1 cellular context compared by ENCODE assay signal in genomic region chr1:110216844-110217444, GRCh38.
TF ChIP-seq lines count a peak whose summit lies in the region.

No MANE protein-coding gene starts in this region.

TF ChIP-seq in HEK293, 187 proteins besides CTCF, POLR2A, EP300 and RAD21 (continued from another document):
- TF ChIP-seq ZNF558 (tag by site-specific recombination; IDR thresholded peaks at IDR 0.05): no peak
- TF ChIP-seq ZFHX2 (tag by site-specific recombination; conservative IDR thresholded peaks at IDR 0.05): peak; percentile 84
- TF ChIP-seq EGR2 (tag by site-specific recombination; IDR thresholded peaks at IDR 0.05; ENCODE audit: low read depth): peak; percentile 83
- no peak for TF ChIP-seq ZNF132 (tag by site-specific recombination; IDR thresholded peaks at IDR 0.05; ENCODE audit: borderline replicate concordance)
- no peak for TF ChIP-seq ZNF324 (tag by site-specific recombination; IDR thresholded peaks at IDR 0.05)
- no peak for TF ChIP-seq ZIC2 (tag by site-specific recombination; IDR thresholded peaks at IDR 0.05)
- no peak for TF ChIP-seq ZNF214 (tag by site-specific recombination; IDR thresholded peaks at IDR 0.05; ENCODE audit: borderline replicate concordance)
- TF ChIP-seq RBAK (tag by site-specific recombination; IDR thresholded peaks at IDR 0.05): no peak
- TF ChIP-seq, protein P1, sequence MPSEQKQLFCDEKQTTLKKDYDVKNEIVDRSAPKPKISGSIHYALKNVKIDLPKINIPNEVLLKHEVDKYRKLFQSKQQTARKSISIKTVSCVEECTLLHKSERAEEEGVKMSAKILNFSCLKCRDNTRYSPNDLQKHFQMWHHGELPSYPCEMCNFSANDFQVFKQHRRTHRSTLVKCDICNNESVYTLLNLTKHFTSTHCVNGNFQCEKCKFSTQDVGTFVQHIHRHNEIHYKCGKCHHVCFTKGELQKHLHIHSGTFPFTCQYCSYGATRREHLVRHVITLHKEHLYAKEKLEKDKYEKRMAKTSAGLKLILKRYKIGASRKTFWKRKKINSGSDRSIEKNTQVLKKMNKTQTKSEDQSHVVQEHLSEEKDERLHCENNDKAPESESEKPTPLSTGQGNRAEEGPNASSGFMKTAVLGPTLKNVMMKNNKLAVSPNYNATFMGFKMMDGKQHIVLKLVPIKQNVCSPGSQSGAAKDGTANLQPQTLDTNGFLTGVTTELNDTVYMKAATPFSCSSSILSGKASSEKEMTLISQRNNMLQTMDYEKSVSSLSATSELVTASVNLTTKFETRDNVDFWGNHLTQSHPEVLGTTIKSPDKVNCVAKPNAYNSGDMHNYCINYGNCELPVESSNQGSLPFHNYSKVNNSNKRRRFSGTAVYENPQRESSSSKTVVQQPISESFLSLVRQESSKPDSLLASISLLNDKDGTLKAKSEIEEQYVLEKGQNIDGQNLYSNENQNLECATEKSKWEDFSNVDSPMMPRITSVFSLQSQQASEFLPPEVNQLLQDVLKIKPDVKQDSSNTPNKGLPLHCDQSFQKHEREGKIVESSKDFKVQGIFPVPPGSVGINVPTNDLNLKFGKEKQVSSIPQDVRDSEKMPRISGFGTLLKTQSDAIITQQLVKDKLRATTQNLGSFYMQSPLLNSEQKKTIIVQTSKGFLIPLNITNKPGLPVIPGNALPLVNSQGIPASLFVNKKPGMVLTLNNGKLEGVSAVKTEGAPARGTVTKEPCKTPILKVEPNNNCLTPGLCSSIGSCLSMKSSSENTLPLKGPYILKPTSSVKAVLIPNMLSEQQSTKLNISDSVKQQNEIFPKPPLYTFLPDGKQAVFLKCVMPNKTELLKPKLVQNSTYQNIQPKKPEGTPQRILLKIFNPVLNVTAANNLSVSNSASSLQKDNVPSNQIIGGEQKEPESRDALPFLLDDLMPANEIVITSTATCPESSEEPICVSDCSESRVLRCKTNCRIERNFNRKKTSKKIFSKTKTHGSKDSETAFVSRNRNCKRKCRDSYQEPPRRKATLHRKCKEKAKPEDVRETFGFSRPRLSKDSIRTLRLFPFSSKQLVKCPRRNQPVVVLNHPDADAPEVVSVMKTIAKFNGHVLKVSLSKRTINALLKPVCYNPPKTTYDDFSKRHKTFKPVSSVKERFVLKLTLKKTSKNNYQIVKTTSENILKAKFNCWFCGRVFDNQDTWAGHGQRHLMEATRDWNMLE (tag by site-specific recombination; conservative IDR thresholded peaks at IDR 0.05; ENCODE audit: low read depth): no peak
TF ChIP-seq in HEK293: peak in this region for 2.
